ENCODE assay signal across 29 cellular contexts in the genomic region with DNA sequence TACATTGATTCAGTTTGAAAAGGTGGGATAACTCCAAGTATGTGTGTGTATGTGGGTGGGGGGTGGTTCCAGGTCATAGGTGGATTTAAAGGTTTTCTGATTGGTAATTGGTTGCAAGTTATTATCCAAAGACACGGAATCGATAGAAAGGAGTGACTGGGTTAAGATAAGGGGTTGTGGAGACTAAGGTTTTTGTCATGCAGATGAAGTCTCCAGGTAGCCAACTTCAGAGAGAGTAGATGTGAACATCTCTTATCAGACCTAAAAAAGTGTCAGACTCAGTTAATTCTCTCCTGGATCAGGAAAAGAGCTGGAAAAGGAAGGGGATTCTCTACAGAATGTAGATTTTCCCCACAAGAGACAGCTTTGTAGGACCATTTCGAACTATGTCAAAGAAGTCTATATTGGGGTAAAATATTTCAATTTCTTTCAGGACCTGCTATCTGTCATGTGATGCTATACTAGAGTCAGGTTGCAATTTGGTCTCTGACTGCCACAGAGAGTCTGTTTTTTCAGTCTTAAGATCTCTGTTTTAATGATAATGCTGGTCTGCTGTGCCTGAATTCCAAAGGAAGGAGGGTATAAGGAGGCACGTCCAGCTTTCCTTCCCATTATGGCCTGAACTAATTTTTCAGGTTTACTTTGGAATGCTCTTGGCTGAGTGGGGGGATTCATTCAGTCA. TPM values are rescaled to one million over a fixed set of nuclear protein-coding genes. Genes with fewer than 3 reads are reported as not detected.
"Had no signal": no experiment of that assay in that cellular context is flagged by ENCODE, and none has a peak within 500 bp of the region (broad histone marks: within the 10 kb centered on the region; RNA-seq: fewer than 3 reads in every experiment).

No MANE protein-coding gene starts in this region.

- FAIRE-seq: astrocyte, RCC 7860 had no signal

- ATAC-seq: activated CD8-positive, alpha-beta memory T cell treated with anti-CD3 and anti-CD28 coated beads, Interleukin-2, amount 10 ng/mL, durations not matched to agents 7 days and 5 days; activated naive CD4-positive, alpha-beta T cell treated with anti-CD3 and anti-CD28 coated beads, Interleukin-2, amount 50 U/mL, for 72 hours; activated naive CD8-positive, alpha-beta T cell treated with anti-CD3 and anti-CD28 coated beads, Interleukin-2, amount 50 U/mL, for 24 hours; PC-3; T-helper 17 cell had no signal

- DNase-seq: activated B cell treated with CpG ODN at 0.5 μM for 24 hours; activated CD4-positive, alpha-beta T cell treated with anti-CD3 and anti-CD28 coated beads for 1 hour; activated CD4-positive, alpha-beta T cell treated with anti-CD3 and anti-CD28 coated beads, Interleukin-2, amount 10 ng/mL, durations not matched to agents 24 days and 14 days; activated CD4-positive, alpha-beta T cell treated with anti-CD3 and anti-CD28 coated beads, Interleukin-2, amount 50 U/mL, for 48 hours; activated CD8-positive, alpha-beta memory T cell treated with anti-CD3 and anti-CD28 coated beads, Interleukin-2, amount 10 ng/mL, durations not matched to agents 7 days and 5 days; activated effector memory CD4-positive, alpha-beta T cell treated with Interleukin-2 at 50 U/mL for 16 hours; activated naive CD4-positive, alpha-beta T cell treated with Interleukin-2 at 50 U/mL for 16 hours; activated naive CD8-positive, alpha-beta T cell treated with anti-CD3 and anti-CD28 coated beads, Interleukin-2, amount 50 U/mL, for 24 hours; activated T-cell treated with anti-CD3 and anti-CD28 coated beads, Interleukin-2, amount 50 U/mL, for 24 hours; amniotic stem cell; Kasumi-1; KBM-7; NCI-H1048; NCI-H146; NCI-H1930; NCI-H2171 treated with DMSO at 0.1 percent for 48 hours; NCI-H226; NCI-H526; NCI-H774; NK-92 treated with Interleukin-12 subunit alpha and Interleukin-12 subunit beta, amount 100 ng/mL, for 24 hours; PC-3; SHP77; T-helper 17 cell; T-helper 9 cell had no signal

RNA-seq across cellular contexts. Expression of a gene that starts 3.6 kb away (rescaled TPM):
- total RNA-seq: activated B cell treated with CpG ODN at 0.5 μM for 24 hours, astrocyte, NCI-H460 had no signal

RNA-seq across cellular contexts. Expression of a gene that starts 10.0 kb away (rescaled TPM):
- total RNA-seq: activated B cell treated with CpG ODN at 0.5 μM for 24 hours; activated CD4-positive, alpha-beta T cell treated with anti-CD3 and anti-CD28 coated beads, Interleukin-2, amount 10 ng/mL, durations not matched to agents 24 days and 14 days; activated CD8-positive, alpha-beta memory T cell treated with anti-CD3 and anti-CD28 coated beads, Interleukin-2, amount 10 ng/mL, durations not matched to agents 7 days and 5 days; activated naive CD4-positive, alpha-beta T cell treated with anti-CD3 and anti-CD28 coated beads, Interleukin-2, amount 50 U/mL, for 72 hours; activated T-helper 1 cell treated with anti-CD3 and anti-CD28 coated beads, Interleukin-12 subunit alpha, Interleukin-12 subunit beta, Interleukin-2, Interleukin-4 antibody, amounts not matched to agents 30 ng/mL and 10 ng/mL and 1 ng/mL, durations not matched to agents 14 hours and 24 hours and 36 hours; astrocyte; NCI-H460; PC-3; T-helper 17 cell had no signal
